15 cellular contexts compared by ENCODE assay signal in genomic region chr10:63703740-63704345, GRCh38.
DNase-seq lines count a peak whose midpoint lies in the region; ATAC-seq lines count a peak whose summit lies in the region.
"Had no signal": no experiment of that assay in that cellular context is flagged by ENCODE, and none has a peak within 500 bp of the region (broad histone marks: within the 10 kb centered on the region; RNA-seq: fewer than 3 reads in every experiment).

No MANE protein-coding gene starts in this region.

- ATAC-seq in activated naive CD4-positive, alpha-beta T cell treated with anti-CD3 and anti-CD28 coated beads, Interleukin-2, amount 50 U/mL, for 72 hours, result no peak
- no peak for ATAC-seq in GM21786 (IDR thresholded peaks at IDR 0.05; ENCODE audit: unreplicated experiment)
- no peak for ATAC-seq in HG02840 (IDR thresholded peaks at IDR 0.05; ENCODE audit: low FRiP score, unreplicated experiment)

- peaks cover 39% of the 10 kb centered on the region for H3K4me1 Mint-ChIP-seq in activated naive CD4-positive, alpha-beta T cell treated with anti-CD3 and anti-CD28 coated beads, Interleukin-2, amount 50 U/mL, for 24 hours
- H3K4me1 Mint-ChIP-seq in dendritic cell treated with granulocyte-macrophage colony-stimulating factor and Interleukin-4, amounts not matched to agents 40 ng/mL and 50 ng/mL, for 4 days (ENCODE audit: low read depth), result peaks cover 47% of the 10 kb centered on the region

- no peaks in the 10 kb centered on the region for H3K9me3 Mint-ChIP-seq in activated naive CD4-positive, alpha-beta T cell treated with anti-CD3 and anti-CD28 coated beads, Interleukin-2, amount 50 U/mL, for 24 hours
- peaks cover 0 to 6% of the 10 kb centered on the region in 2 donors for H3K9me3 Mint-ChIP-seq in activated naive CD4-positive, alpha-beta T cell treated with anti-CD3 and anti-CD28 coated beads, Interleukin-2, amount 50 U/mL, for 72 hours
- H3K9me3 Mint-ChIP-seq in dendritic cell treated with granulocyte-macrophage colony-stimulating factor and Interleukin-4, amounts not matched to agents 40 ng/mL and 50 ng/mL, for 4 days, result no peaks in the 10 kb centered on the region

- DNase-seq in activated naive CD4-positive, alpha-beta T cell treated with anti-CD3 and anti-CD28 coated beads, Interleukin-2, amount 50 U/mL, for 72 hours (ENCODE audit: low spot score in 2 of 2), result no peak
- DNase-seq in NCI-H510A treated with DMSO at 0.1 percent for 48 hours (lab: John Stamatoyannopoulos, UW), result peak; percentile 92
- DNase-seq in cerebellum (ENCODE audit: low spot score), result no peak
- DNase-seq in superior temporal gyrus (ENCODE audit: extremely low spot score), result no peak
- DNase-seq: activated CD4-positive, alpha-beta T cell treated with anti-CD3 and anti-CD28 coated beads, Interleukin-2, amount 50 U/mL, for 48 hours; activated effector memory CD4-positive, alpha-beta T cell treated with Interleukin-2 at 50 U/mL for 16 hours; DND-41; KG1; occipital lobe; spleen; testis had no signal

- peak overlapping the region; percentile 36 for H3K27ac Mint-ChIP-seq in activated naive CD4-positive, alpha-beta T cell treated with anti-CD3 and anti-CD28 coated beads, Interleukin-2, amount 50 U/mL, for 24 hours
- peak overlapping the region in 1 of 2 donors; percentile 53 for H3K27ac Mint-ChIP-seq in activated naive CD4-positive, alpha-beta T cell treated with anti-CD3 and anti-CD28 coated beads, Interleukin-2, amount 50 U/mL, for 72 hours
- H3K27ac Mint-ChIP-seq in dendritic cell treated with granulocyte-macrophage colony-stimulating factor and Interleukin-4, amounts not matched to agents 40 ng/mL and 50 ng/mL, for 4 days, result peak overlapping the region; percentile 78

- no peak overlapping the region for H3K4me3 Mint-ChIP-seq in activated naive CD4-positive, alpha-beta T cell treated with anti-CD3 and anti-CD28 coated beads, Interleukin-2, amount 50 U/mL, for 24 hours
- H3K4me3 Mint-ChIP-seq in dendritic cell treated with granulocyte-macrophage colony-stimulating factor and Interleukin-4, amounts not matched to agents 40 ng/mL and 50 ng/mL, for 4 days, result no peak overlapping the region

- no peaks in the 10 kb centered on the region for H3K27me3 Mint-ChIP-seq in activated naive CD4-positive, alpha-beta T cell treated with anti-CD3 and anti-CD28 coated beads, Interleukin-2, amount 50 U/mL, for 24 hours
- no peaks in the 10 kb centered on the region for H3K27me3 Mint-ChIP-seq in dendritic cell treated with granulocyte-macrophage colony-stimulating factor and Interleukin-4, amounts not matched to agents 40 ng/mL and 50 ng/mL, for 4 days

- intact Hi-C loops in dendritic cell treated with granulocyte-macrophage colony-stimulating factor and Interleukin-4, amounts not matched to agents 40 ng/mL and 50 ng/mL, for 4 days (cut with micrococcal nuclease), result loop anchor here (5.0 to 10.0 kb wide), 2 partner anchors 77 to 439 kb away; no protein-coding TSS in a partner anchor

- no peaks in the 10 kb centered on the region for H3K36me3 Mint-ChIP-seq in activated naive CD4-positive, alpha-beta T cell treated with anti-CD3 and anti-CD28 coated beads, Interleukin-2, amount 50 U/mL, for 24 hours
- H3K36me3 Mint-ChIP-seq in activated naive CD4-positive, alpha-beta T cell treated with anti-CD3 and anti-CD28 coated beads, Interleukin-2, amount 50 U/mL, for 72 hours, result peaks cover 0 to 19% of the 10 kb centered on the region in 2 donors
- H3K36me3 Mint-ChIP-seq in dendritic cell treated with granulocyte-macrophage colony-stimulating factor and Interleukin-4, amounts not matched to agents 40 ng/mL and 50 ng/mL, for 4 days (ENCODE audit: low read depth), result no peaks in the 10 kb centered on the region
